Comparison of ENCODE assay signal across 15 cellular contexts in genomic region chr22:26487996-26488395, GRCh38. TPM values are rescaled to one million over a fixed set of nuclear protein-coding genes. Genes with fewer than 3 reads are reported as not detected.
DNase-seq lines count a peak whose midpoint lies in the region; ATAC-seq, FAIRE-seq and TF ChIP-seq lines count a peak whose summit lies in the region.
"Had no signal": no experiment of that assay in that cellular context is flagged by ENCODE, and none has a peak within 500 bp of the region (broad histone marks: within the 10 kb centered on the region; RNA-seq: fewer than 3 reads in every experiment).

No MANE protein-coding gene starts in this region.

- no peak for FAIRE-seq in GM12892 (lab: Jason Lieb, UNC)
- FAIRE-seq: H54 had no signal

- H3K9ac ChIP-seq in OCI-LY1 (ENCODE audit: low read length) = peak overlapping the region; percentile 48; the same call in 1 of the 2 replicates

- H3K79me2 ChIP-seq in OCI-LY1 (ENCODE audit: insufficient read depth, low read length) = peaks cover 30% of the 10 kb centered on the region
- peaks cover 22% of the 10 kb centered on the region for H3K79me2 ChIP-seq in hepatocyte

- H3K4me3 Mint-ChIP-seq in activated T-cell treated with anti-CD3 and anti-CD28 coated beads, Interleukin-2, amount 50 U/mL, for 72 hours = no peak overlapping the region
- no peak overlapping the region for H3K4me3 Mint-ChIP-seq in activated T-cell treated with anti-CD3 and anti-CD28 coated beads, Interleukin-2, amount 50 U/mL, for 4 hours
- H3K4me3 Mint-ChIP-seq in neural crest cell = peak overlapping the region; percentile 34
- H3K4me3 Mint-ChIP-seq: CD8-positive, alpha-beta memory T cell had no signal

- no peaks in the 10 kb centered on the region; the same call in 1 of the 2 replicates for H3F3A ChIP-seq in OCI-LY1 (ENCODE audit: insufficient read depth, low read length)

- H3K9me2 ChIP-seq in OCI-LY1 (ENCODE audit: low read depth, low read length) (no peaks in the 10 kb centered on the region), hepatocyte (replicated peaks; ENCODE audit: insufficient read depth) (no peaks in the 10 kb centered on the region)

- H3K27ac ChIP-seq in OCI-LY1 (ENCODE audit: low read depth, low read length, poor library complexity, severe bottlenecking) (peak overlapping the region; percentile 95), hepatocyte (no peak overlapping the region)
- H3K27ac ChIP-seq: SK-N-MC had no signal

- H3K9me3 Mint-ChIP-seq in activated T-cell treated with anti-CD3 and anti-CD28 coated beads, Interleukin-2, amount 50 U/mL, for 72 hours = no peaks in the 10 kb centered on the region
- H3K9me3 Mint-ChIP-seq in activated T-cell treated with anti-CD3 and anti-CD28 coated beads, Interleukin-2, amount 50 U/mL, for 4 hours = no peaks in the 10 kb centered on the region
- H3K9me3 Mint-ChIP-seq in neural crest cell = no peaks in the 10 kb centered on the region
- H3K9me3 Mint-ChIP-seq: CD8-positive, alpha-beta memory T cell had no signal

- H3K36me3 Mint-ChIP-seq in activated T-cell treated with anti-CD3 and anti-CD28 coated beads, Interleukin-2, amount 50 U/mL, for 72 hours (ENCODE audit: insufficient read depth in 2 of 2) = peaks cover 1 to 19% of the 10 kb centered on the region in 2 donors
- H3K36me3 Mint-ChIP-seq in activated T-cell treated with anti-CD3 and anti-CD28 coated beads, Interleukin-2, amount 50 U/mL, for 4 hours (ENCODE audit: insufficient read depth) = peaks cover 34% of the 10 kb centered on the region
- peaks cover 4% of the 10 kb centered on the region for H3K36me3 Mint-ChIP-seq in neural crest cell (ENCODE audit: low read depth)

- H3K4me2 ChIP-seq in OCI-LY1 (ENCODE audit: low read length) (peak overlapping the region; percentile 17), hepatocyte (no peak overlapping the region)

- H3K4me1 ChIP-seq in OCI-LY1 (ENCODE audit: insufficient read depth, low read length, severe bottlenecking) (peaks cover 53% of the 10 kb centered on the region), hepatocyte (ENCODE audit: insufficient read depth) (peaks cover 9% of the 10 kb centered on the region)

- H3K9me3 ChIP-seq in OCI-LY1 (ENCODE audit: low read length) (no peaks in the 10 kb centered on the region), hepatocyte (ENCODE audit: low read depth) (no peaks in the 10 kb centered on the region)

- no peak for ATAC-seq in activated T-cell treated with anti-CD3 and anti-CD28 coated beads, Interleukin-2, amount 50 U/mL, for 72 hours (replicated peaks in 1 of 2)
- ATAC-seq in activated T-cell treated with anti-CD3 and anti-CD28 coated beads, Interleukin-2, amount 50 U/mL, for 4 hours = no peak
- ATAC-seq: Right ventricle myocardium inferior had no signal

- H2AFZ ChIP-seq in OCI-LY1 (ENCODE audit: low read length) = no peak overlapping the region
- H2AFZ ChIP-seq in hepatocyte = no peak overlapping the region

- TF ChIP-seq CTCF in OCI-LY1 (IDR thresholded peaks at IDR 0.05; ENCODE audit: low read length) (no peak), neural crest cell (conservative IDR thresholded peaks at IDR 0.05) (no peak), hepatocyte (IDR thresholded peaks at IDR 0.05; ENCODE audit: poor library complexity) (no peak)

- H3K4me1 Mint-ChIP-seq in activated T-cell treated with anti-CD3 and anti-CD28 coated beads, Interleukin-2, amount 50 U/mL, for 72 hours (ENCODE audit: low read depth) = peaks cover 31% of the 10 kb centered on the region
- peaks cover 21% of the 10 kb centered on the region for H3K4me1 Mint-ChIP-seq in activated T-cell treated with anti-CD3 and anti-CD28 coated beads, Interleukin-2, amount 50 U/mL, for 4 hours (ENCODE audit: low read depth)
- peaks cover 33% of the 10 kb centered on the region for H3K4me1 Mint-ChIP-seq in neural crest cell

- no peak for DNase-seq in activated T-cell treated with anti-CD3 and anti-CD28 coated beads, Interleukin-2, amount 50 U/mL, for 72 hours
- no peak for DNase-seq in activated T-cell treated with anti-CD3 and anti-CD28 coated beads, Interleukin-2, amount 50 U/mL, for 4 hours
- DNase-seq in DMS79 (lab: John Stamatoyannopoulos, UW) = peak; percentile 79
- no peak for DNase-seq in neural crest cell (ENCODE audit: low read depth, low spot score)
- DNase-seq in hepatocyte (ENCODE audit: low spot score) = no peak
- DNase-seq in cerebellum (ENCODE audit: low spot score) = no peak
- no peak for DNase-seq in GM12892 (ENCODE audit: insufficient read length)
- DNase-seq: CD8-positive, alpha-beta memory T cell; NCI-H1436; NCI-H2029 treated with DMSO at 0.1 percent for 48 hours; NCI-H69 had no signal

- H3K4me3 ChIP-seq in OCI-LY1 (ENCODE audit: low read depth, low read length, poor library complexity, severe bottlenecking) (no peak overlapping the region), hepatocyte (no peak overlapping the region)
- H3K4me3 ChIP-seq: SK-N-MC had no signal

- H3K27ac Mint-ChIP-seq in activated T-cell treated with anti-CD3 and anti-CD28 coated beads, Interleukin-2, amount 50 U/mL, for 72 hours = peak overlapping the region; percentile 16
- no peak overlapping the region for H3K27ac Mint-ChIP-seq in neural crest cell (ENCODE audit: unreplicated experiment)

- peaks cover 70% of the 10 kb centered on the region for H3K36me3 ChIP-seq in OCI-LY1 (ENCODE audit: insufficient read depth, low read length)
- no peaks in the 10 kb centered on the region for H3K36me3 ChIP-seq in hepatocyte (replicated peaks; ENCODE audit: insufficient read depth, low read depth)

- TF ChIP-seq POLR2A in GM12892 (IDR thresholded peaks at IDR 0.05; ENCODE audit: low read depth, low read length) = no peak

- no peaks in the 10 kb centered on the region for H4K20me1 ChIP-seq in OCI-LY1 (ENCODE audit: insufficient read depth, low read length)
- H4K20me1 ChIP-seq in hepatocyte (ENCODE audit: insufficient read depth, poor library complexity, severe bottlenecking) = no peaks in the 10 kb centered on the region

- H3K27me3 ChIP-seq in OCI-LY1 (ENCODE audit: insufficient read depth, low read length) (no peaks in the 10 kb centered on the region), hepatocyte (no peaks in the 10 kb centered on the region)

- no peaks in the 10 kb centered on the region for H3K27me3 Mint-ChIP-seq in activated T-cell treated with anti-CD3 and anti-CD28 coated beads, Interleukin-2, amount 50 U/mL, for 72 hours (ENCODE audit: low read depth)
- no peaks in the 10 kb centered on the region for H3K27me3 Mint-ChIP-seq in activated T-cell treated with anti-CD3 and anti-CD28 coated beads, Interleukin-2, amount 50 U/mL, for 4 hours (ENCODE audit: low read depth)
- H3K27me3 Mint-ChIP-seq in neural crest cell (ENCODE audit: low read depth) = no peaks in the 10 kb centered on the region
- H3K27me3 Mint-ChIP-seq: CD8-positive, alpha-beta memory T cell had no signal

- 91% methylated on average over 3 of the region's 3 CpGs for WGBS in hepatocyte (ENCODE audit: low lambda C conversion rate, missing lambda C conversion rate)

RNA-seq across cellular contexts. Expression of gene SRRD, which starts 4.3 kb away (rescaled TPM):
- total RNA-seq in activated T-cell treated with anti-CD3 and anti-CD28 coated beads, Interleukin-2, amount 50 U/mL, for 72 hours = 10 to 100 TPM; 13.5 to 20.0 TPM
- total RNA-seq in activated T-cell treated with anti-CD3 and anti-CD28 coated beads, Interleukin-2, amount 50 U/mL, for 4 hours = 10 to 100 TPM; 32.5 to 40.4 (median 40.2) TPM
- total RNA-seq in neural crest cell (30.8 and 32.4 TPM in 2 replicates), hepatocyte (26.4 and 31.2 TPM in 2 replicates), cerebellum (14.7 TPM)
- polyA plus RNA-seq in hepatocyte = 29.5 and 31.9 TPM in 2 replicates
- 23.0 TPM for polyA plus RNA-seq in GM12892 (2012; ENCODE audit: missing spikeins)

RNA-seq across cellular contexts. Expression of gene HPS4, which starts 4.4 kb away (rescaled TPM):
- total RNA-seq in activated T-cell treated with anti-CD3 and anti-CD28 coated beads, Interleukin-2, amount 50 U/mL, for 72 hours = 10 to 100 TPM; 50.5 to 62.2 TPM
- 10 to 100 TPM; 30.8 to 34.1 (median 33.8) TPM for total RNA-seq in activated T-cell treated with anti-CD3 and anti-CD28 coated beads, Interleukin-2, amount 50 U/mL, for 4 hours
- total RNA-seq in neural crest cell (48.5 and 50.9 TPM in 2 replicates), hepatocyte (20.5 and 36.7 TPM in 2 replicates), cerebellum (37.7 TPM)
- polyA plus RNA-seq in hepatocyte = 20.2 and 28.5 TPM in 2 replicates
- 25.8 TPM for polyA plus RNA-seq in GM12892 (2012; ENCODE audit: missing spikeins)

RNA-seq across cellular contexts. Expression of gene TFIP11, which starts 24.3 kb away (rescaled TPM):
- total RNA-seq in activated T-cell treated with anti-CD3 and anti-CD28 coated beads, Interleukin-2, amount 50 U/mL, for 72 hours = 10 to 100 TPM; 47.0 to 62.5 TPM
- 10 to 100 TPM; 52.4 to 68.5 (median 61.0) TPM for total RNA-seq in activated T-cell treated with anti-CD3 and anti-CD28 coated beads, Interleukin-2, amount 50 U/mL, for 4 hours
- 33.6 and 34.3 TPM in 2 replicates for total RNA-seq in neural crest cell
- total RNA-seq in hepatocyte = 16.1 and 19.6 TPM in 2 replicates
- polyA plus RNA-seq in hepatocyte = 21.3 and 30.4 TPM in 2 replicates
- 22.8 TPM for total RNA-seq in cerebellum
- 17.2 TPM for polyA plus RNA-seq in GM12892 (2012; ENCODE audit: missing spikeins)

RNA-seq across cellular contexts. Expression of gene ASPHD2, which starts 58.9 kb away (rescaled TPM):
- 10 to 100 TPM; 14.6 to 18.1 TPM for total RNA-seq in activated T-cell treated with anti-CD3 and anti-CD28 coated beads, Interleukin-2, amount 50 U/mL, for 72 hours
- total RNA-seq in activated T-cell treated with anti-CD3 and anti-CD28 coated beads, Interleukin-2, amount 50 U/mL, for 4 hours = 10 to 100 TPM in 1 of 3 donors, 1 to 10 TPM in 2; 8.2 to 10.4 (median 8.9) TPM
- total RNA-seq in neural crest cell (4.5 and 4.9 TPM in 2 replicates), hepatocyte (1.2 and 1.4 TPM in 2 replicates), cerebellum (6.7 TPM)
- polyA plus RNA-seq in hepatocyte = 1.7 and 2.6 TPM in 2 replicates
- 2.7 TPM for polyA plus RNA-seq in GM12892 (2012; ENCODE audit: missing spikeins)
